Comparison of ENCODE assay signal across 10 cellular contexts in the genomic region with DNA sequence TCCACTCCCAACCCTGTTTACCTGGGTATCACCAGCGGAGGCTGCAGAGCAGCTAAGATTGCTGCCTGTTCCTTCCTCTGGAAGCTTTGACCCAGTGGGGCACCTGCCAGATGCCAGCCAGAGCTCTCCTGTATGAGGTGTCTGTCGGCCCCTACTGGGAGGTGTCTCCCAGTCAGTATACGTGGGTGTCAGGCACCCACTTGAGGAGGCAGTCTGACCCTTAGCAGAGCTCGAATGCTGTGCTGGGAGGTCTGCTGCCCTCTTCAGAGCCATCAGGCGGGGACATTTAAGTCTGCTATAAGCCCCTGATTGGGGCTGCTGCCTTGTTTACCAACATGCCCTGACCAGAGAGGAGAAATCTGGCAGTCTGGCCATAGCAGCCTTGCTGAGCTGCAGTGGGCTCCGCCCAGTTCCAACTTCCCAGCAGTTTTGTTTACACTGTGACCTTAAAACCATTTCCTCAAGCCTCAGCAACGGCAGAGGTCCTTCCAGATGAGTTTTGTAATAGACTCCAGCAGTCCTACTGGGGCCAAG. TPM values are rescaled to one million over a fixed set of nuclear protein-coding genes. Genes with fewer than 3 reads are reported as not detected.
DNase-seq lines count a peak whose midpoint lies in the region; ATAC-seq and TF ChIP-seq lines count a peak whose summit lies in the region.
"Not testable (repeated sequence)": the region's sequence is repeated elsewhere in the genome, so short reads cannot be mapped to it uniquely, and the experiment has no call there.
"Had no signal": no experiment of that assay in that cellular context is flagged by ENCODE, and none has a peak within 500 bp of the region (broad histone marks: within the 10 kb centered on the region; RNA-seq: fewer than 3 reads in every experiment).

No MANE protein-coding gene starts in this region.

- not testable (repeated sequence) for H3K9me3 ChIP-seq in MG63; T-helper 17 cell (ENCODE audit: control insufficient read depth, low read length, poor library complexity, severe bottlenecking); right lobe of liver

- not testable (repeated sequence) for ATAC-seq in T-helper 17 cell
- peak; percentile 45 to 71 (median 58) for ATAC-seq in right lobe of liver

- peaks cover 17% of the 10 kb centered on the region for H3K27me3 Mint-ChIP-seq in T-helper 17 cell

- H3K27ac ChIP-seq in right lobe of liver (peak overlapping the region in 2 of 3 donors; percentile 34 to 56), rectal smooth muscle tissue (ENCODE audit: low read depth, low read length) (peak overlapping the region; percentile 43), urinary bladder (ENCODE audit: low read depth) (peak overlapping the region; percentile 55)

- 50% methylated on average over 4 of the region's 7 CpGs for WGBS in right lobe of liver (ENCODE audit: insufficient coverage, low coverage, low lambda C conversion rate, missing lambda C conversion rate)
- 30% methylated on average over 7 of the region's 7 CpGs for WGBS in urinary bladder

- not testable (repeated sequence) for H3K9ac ChIP-seq in rectal smooth muscle tissue (ENCODE audit: low read length)

- H3K4me3 ChIP-seq in MG63; cardiac fibroblast (replicated peaks in 1 of 2; ENCODE audit: low read depth in 2 of 2, low read length in 2 of 2); right lobe of liver; rectal smooth muscle tissue (ENCODE audit: low read length); urinary bladder (ENCODE audit: low read depth, low read length): not testable (repeated sequence)

- intact Hi-C loops in right lobe of liver (cut with DNase I), result not testable (repeated sequence)

- H3K36me3 ChIP-seq in MG63; right lobe of liver; rectal smooth muscle tissue (ENCODE audit: control insufficient read depth, insufficient read depth, low read length); urinary bladder (ENCODE audit: insufficient read depth): not testable (repeated sequence)

- peaks cover 39% of the 10 kb centered on the region for H3K4me1 Mint-ChIP-seq in T-helper 17 cell

- peak overlapping the region; percentile 76 for H3K4me3 Mint-ChIP-seq in T-helper 17 cell

- TF ChIP-seq CTCF in cardiac fibroblast (IDR thresholded peaks at IDR 0.05; ENCODE audit: low read depth, low read length); right lobe of liver (IDR thresholded peaks at IDR 0.05): not testable (repeated sequence)

- H3K36me3 Mint-ChIP-seq in T-helper 17 cell (ENCODE audit: low read depth), result not testable (repeated sequence)

- H3K27ac Mint-ChIP-seq in T-helper 17 cell, result peak overlapping the region; percentile 87

- H3K27me3 ChIP-seq in MG63; right lobe of liver; rectal smooth muscle tissue (ENCODE audit: control insufficient read depth, insufficient read depth, low read length): not testable (repeated sequence)

- TF ChIP-seq POLR2A in right lobe of liver (IDR thresholded peaks at IDR 0.05), result not testable (repeated sequence)

- DNase-seq in ELR (ENCODE audit: low read depth), result peak; percentile 77
- DNase-seq in MG63, result peak; percentile 89
- DNase-seq in T-helper 17 cell, result not testable (repeated sequence)
- DNase-seq in cardiac fibroblast (ENCODE audit: low read depth in 2 of 2), result peak; percentile 74 to 92
- peak; percentile 17 for DNase-seq in foreskin melanocyte
- peak in 1 of 3 donors; percentile 57 for DNase-seq in right lobe of liver

- not testable (repeated sequence) for H3K4me1 ChIP-seq in right lobe of liver; rectal smooth muscle tissue (ENCODE audit: control insufficient read depth, insufficient read depth, low read length); urinary bladder (ENCODE audit: insufficient read depth)

RNA-seq across cellular contexts. Expression of a gene that starts 2.8 kb away (rescaled TPM):
- 2.8 and 5.7 TPM in 2 replicates for total RNA-seq in MG63 (2014; rRNA removed; shearing (Covaris generic); ENCODE audit: low replicate concordance)
- total RNA-seq in T-helper 17 cell (under 1 TPM in 1 of 2 donors, not detected in 1; 0.55 TPM), right lobe of liver (not detected), urinary bladder (0.74 TPM)
- polyA plus RNA-seq in urinary bladder, result 0.99 TPM
- total RNA-seq: activated CD4-positive, alpha-beta memory T cell treated with anti-CD3 and anti-CD28 coated beads, Interleukin-2, amount 10 ng/mL, durations not matched to agents 7 days and 5 days; Caco-2 had no signal

RNA-seq across cellular contexts. Expression of a gene that starts 27.8 kb away (rescaled TPM):
- 3.2 TPM in 1 of 2 replicates, not detected in the other for total RNA-seq in MG63 (2014; rRNA removed; shearing (Covaris generic); ENCODE audit: low replicate concordance)
- total RNA-seq in T-helper 17 cell, result not detected
- total RNA-seq in right lobe of liver, result not detected
- 1.2 TPM for total RNA-seq in urinary bladder
- 3.4 TPM for polyA plus RNA-seq in urinary bladder
- total RNA-seq: activated CD4-positive, alpha-beta memory T cell treated with anti-CD3 and anti-CD28 coated beads, Interleukin-2, amount 10 ng/mL, durations not matched to agents 7 days and 5 days; Caco-2 had no signal

RNA-seq across cellular contexts. Expression of a gene that starts 31.0 kb away (rescaled TPM):
- 40.1 and 48.0 TPM in 2 replicates for total RNA-seq in MG63 (2014; rRNA removed; shearing (Covaris generic); ENCODE audit: low replicate concordance)
- total RNA-seq in T-helper 17 cell, result 1 to 10 TPM; 1.8 to 2.5 TPM
- 10 to 100 TPM in 1 of 6 experiments, 1 to 10 TPM in 5; 6.8 to 11.1 (median 9.3) TPM for total RNA-seq in right lobe of liver
- 50.2 TPM for total RNA-seq in urinary bladder
- polyA plus RNA-seq in urinary bladder, result 26.6 TPM

RNA-seq across cellular contexts. Expression of a gene that starts 46.7 kb away (rescaled TPM):
- total RNA-seq in MG63 (2014; rRNA removed; shearing (Covaris generic); ENCODE audit: low replicate concordance), result 2.2 and 7.4 TPM in 2 replicates
- 1 to 10 TPM; 2.8 to 3.7 TPM for total RNA-seq in T-helper 17 cell
- 1 to 10 TPM in 1 of 6 experiments, under 1 TPM in 5; 0.20 to 1.1 (median 0.26) TPM for total RNA-seq in right lobe of liver
- 0.26 TPM for total RNA-seq in urinary bladder
- 0.49 TPM for polyA plus RNA-seq in urinary bladder
